In genomic region chr6:70415247-70415646, GRCh38 we compare ENCODE assay signal across 11 cellular contexts. TPM values are rescaled to one million over a fixed set of nuclear protein-coding genes. Genes with fewer than 3 reads are reported as not detected.
DNase-seq lines count a peak whose midpoint lies in the region; ATAC-seq, FAIRE-seq and TF ChIP-seq lines count a peak whose summit lies in the region.
"Had no signal": no experiment of that assay in that cellular context is flagged by ENCODE, and none has a peak within 500 bp of the region (broad histone marks: within the 10 kb centered on the region; RNA-seq: fewer than 3 reads in every experiment).

No MANE protein-coding gene starts in this region.

- H3K9me3 Mint-ChIP-seq in stimulated activated naive CD8-positive, alpha-beta T cell treated with anti-CD3 and anti-CD28 coated beads, Interleukin-15, Interleukin-2, amounts not matched to agents 100 ng/mL and 50 ng/mL, for 24 hours: no peaks in the 10 kb centered on the region
- peaks cover 11% of the 10 kb centered on the region for H3K9me3 Mint-ChIP-seq in glutamatergic neuron (ENCODE audit: unreplicated experiment)

- peak overlapping the region; percentile 95 for H3K4me3 Mint-ChIP-seq in stimulated activated naive CD8-positive, alpha-beta T cell treated with anti-CD3 and anti-CD28 coated beads, Interleukin-15, Interleukin-2, amounts not matched to agents 100 ng/mL and 50 ng/mL, for 24 hours
- peak overlapping the region; percentile 32 for H3K4me3 Mint-ChIP-seq in glutamatergic neuron (ENCODE audit: unreplicated experiment)

- H3K27ac ChIP-seq in RWPE2 (ENCODE audit: poor library complexity, severe bottlenecking): peak overlapping the region; percentile 47

- H3K4me1 Mint-ChIP-seq in stimulated activated naive CD8-positive, alpha-beta T cell treated with anti-CD3 and anti-CD28 coated beads, Interleukin-15, Interleukin-2, amounts not matched to agents 100 ng/mL and 50 ng/mL, for 24 hours (ENCODE audit: low read depth): peaks cover 28% of the 10 kb centered on the region
- H3K4me1 Mint-ChIP-seq in glutamatergic neuron (ENCODE audit: low read depth, unreplicated experiment): peaks cover 6% of the 10 kb centered on the region

- no peak for FAIRE-seq in H54 (lab: Jason Lieb, UNC)

- no peaks in the 10 kb centered on the region for H3K9me3 ChIP-seq in RWPE2 (ENCODE audit: severe bottlenecking)

- no peak overlapping the region for H3K27ac Mint-ChIP-seq in stimulated activated naive CD8-positive, alpha-beta T cell treated with anti-CD3 and anti-CD28 coated beads, Interleukin-15, Interleukin-2, amounts not matched to agents 100 ng/mL and 50 ng/mL, for 24 hours
- no peak overlapping the region for H3K27ac Mint-ChIP-seq in glutamatergic neuron (ENCODE audit: unreplicated experiment)

- H3K36me3 ChIP-seq in RWPE2 (ENCODE audit: low read depth): peaks cover 31% of the 10 kb centered on the region

- peaks cover 6% of the 10 kb centered on the region for H3K27me3 Mint-ChIP-seq in stimulated activated naive CD8-positive, alpha-beta T cell treated with anti-CD3 and anti-CD28 coated beads, Interleukin-15, Interleukin-2, amounts not matched to agents 100 ng/mL and 50 ng/mL, for 24 hours
- H3K27me3 Mint-ChIP-seq in glutamatergic neuron (ENCODE audit: unreplicated experiment): peaks cover 6% of the 10 kb centered on the region

- no peak for TF ChIP-seq POLR2A in H54 (IDR thresholded peaks at IDR 0.05; ENCODE audit: low read depth, low read length)

- no peak for DNase-seq in stimulated activated naive CD8-positive, alpha-beta T cell treated with anti-CD3 and anti-CD28 coated beads, Interleukin-15, Interleukin-2, amounts not matched to agents 100 U/mL and 50 U/mL, for 24 hours
- DNase-seq in RWPE2 (ENCODE audit: low spot score): no peak
- no peak for DNase-seq in glutamatergic neuron
- no peak for DNase-seq in NCI-H1436 treated with DMSO at 0.1 percent for 48 hours (lab: John Stamatoyannopoulos, UW)
- DNase-seq in H54 (ENCODE audit: insufficient read length, low spot score): no peak
- DNase-seq: hippocampal formation; posterior cingulate gyrus; stimulated activated CD8-positive, alpha-beta memory T cell treated with anti-CD3 and anti-CD28 coated beads, Interleukin-4, amount 100 ng/mL, for 48 hours had no signal

- H3K27me3 ChIP-seq in RWPE2 (ENCODE audit: insufficient read depth, poor library complexity, severe bottlenecking): no peaks in the 10 kb centered on the region

- H3K36me3 Mint-ChIP-seq in stimulated activated naive CD8-positive, alpha-beta T cell treated with anti-CD3 and anti-CD28 coated beads, Interleukin-15, Interleukin-2, amounts not matched to agents 100 ng/mL and 50 ng/mL, for 24 hours (ENCODE audit: low read depth): peaks cover 4% of the 10 kb centered on the region
- H3K36me3 Mint-ChIP-seq in glutamatergic neuron (ENCODE audit: unreplicated experiment): peaks cover 4% of the 10 kb centered on the region

- ATAC-seq in stimulated activated naive CD8-positive, alpha-beta T cell treated with anti-CD3 and anti-CD28 coated beads, Interleukin-15, Interleukin-2, amounts not matched to agents 100 U/mL and 50 U/mL, for 24 hours: no peak
- no peak for ATAC-seq in RWPE2 (ENCODE audit: low read depth)
- no peak for ATAC-seq in HG02884 (IDR thresholded peaks at IDR 0.05; ENCODE audit: unreplicated experiment)
- ATAC-seq in HG03432 (IDR thresholded peaks at IDR 0.05; ENCODE audit: unreplicated experiment): no peak

- no peak overlapping the region for H3K4me3 ChIP-seq in RWPE2 (ENCODE audit: severe bottlenecking)

- TF ChIP-seq CTCF in RWPE2 (IDR thresholded peaks at IDR 0.05; ENCODE audit: poor library complexity, severe bottlenecking): no peak
- TF ChIP-seq CTCF in glutamatergic neuron (IDR thresholded peaks at IDR 0.05; ENCODE audit: partially characterized antibody, unreplicated experiment): no peak

- peaks cover 11% of the 10 kb centered on the region for H3K4me1 ChIP-seq in RWPE2 (ENCODE audit: insufficient read depth, poor library complexity, severe bottlenecking)

RNA-seq across cellular contexts. Expression of gene FAM135A, which starts 1.9 kb away (rescaled TPM):
- 22.3 TPM for total RNA-seq in glutamatergic neuron (ENCODE audit: unreplicated experiment)
